Comparison of ENCODE assay signal across 26 cellular contexts in genomic region chr15:24627443-24627842, GRCh38. TPM values are rescaled to one million over a fixed set of nuclear protein-coding genes. Genes with fewer than 3 reads are reported as not detected.
"Had no signal": no experiment of that assay in that cellular context is flagged by ENCODE, and none has a peak within 500 bp of the region (broad histone marks: within the 10 kb centered on the region; RNA-seq: fewer than 3 reads in every experiment).

No MANE protein-coding gene starts in this region.

- H3K4me3 ChIP-seq: stomach, suprapubic skin, testis, thoracic aorta, thyroid gland, tibial artery, tibial nerve, transverse colon, upper lobe of left lung, upper lobe of right lung, uterus had no signal

- H3K9me3 ChIP-seq: testis, thyroid gland, tibial artery, uterus had no signal

- H3K4me1 ChIP-seq: stomach, suprapubic skin, testis, thyroid gland, tibial artery, tibial nerve, transverse colon, upper lobe of left lung, upper lobe of right lung, uterus had no signal

- ATAC-seq: stimulated activated effector memory CD8-positive, alpha-beta T cell treated with anti-CD3 and anti-CD28 coated beads, Interleukin-12 subunit alpha, Interleukin-12 subunit beta, amount 100 ng/mL, for 72 hours; stimulated activated memory B cell treated with anti-CD40 and anti-IgM and Interleukin-4, amounts not matched to agents 10 μg/mL and 1 μg/mL and 100 μg/mL, for 72 hours; stimulated activated naive B cell treated with anti-CD40 and anti-IgM and Interleukin-4, amounts not matched to agents 10 μg/mL and 1 μg/mL and 100 μg/mL, for 72 hours; stimulated activated naive CD8-positive, alpha-beta T cell treated with anti-CD3 and anti-CD28 coated beads, Interleukin-15, amount 100 ng/mL, for 72 hours; stimulated activated naive CD8-positive, alpha-beta T cell treated with anti-CD3 and anti-CD28 coated beads, Interleukin-15, Interleukin-2, amounts not matched to agents 100 U/mL and 50 U/mL, for 24 hours; upper lobe of right lung had no signal

- H3K27ac ChIP-seq: stomach, suprapubic skin, testis, thoracic aorta, thyroid gland, tibial artery, tibial nerve, transverse colon, upper lobe of left lung, upper lobe of right lung, uterus had no signal

- DNase-seq: stimulated activated CD4-positive, alpha-beta T cell treated with anti-CD3 and anti-CD28 coated beads, Interleukin-2, amount 100 ng/mL, for 48 hours; stimulated activated CD4-positive, alpha-beta T cell treated with anti-CD3 and anti-CD28 coated beads, Interleukin-4, amount 100 ng/mL, for 1 hour; stimulated activated CD4-positive, alpha-beta T cell treated with anti-CD3 and anti-CD28 coated beads, Interleukin-4, amount 100 ng/mL, for 24 hours; stimulated activated CD4-positive, alpha-beta T cell treated with anti-CD3 and anti-CD28 coated beads, Interleukin-4, amount 100 ng/mL, for 4 hours; stimulated activated CD8-positive, alpha-beta memory T cell treated with anti-CD3 and anti-CD28 coated beads, Interleukin-4, amount 100 ng/mL, for 48 hours; stimulated activated naive B cell treated with anti-CD40 and anti-IgM and Interleukin-4, amounts not matched to agents 10 μg/mL and 1 μg/mL and 100 μg/mL, for 72 hours; stimulated activated naive CD4-positive, alpha-beta T cell; stimulated activated naive CD4-positive, alpha-beta T cell treated with Interleukin-2 at 50 U/mL for 16 hours; stimulated activated naive CD8-positive, alpha-beta T cell treated with anti-CD3 and anti-CD28 coated beads, Interleukin-15, amount 100 ng/mL, for 72 hours; stimulated activated naive CD8-positive, alpha-beta T cell treated with anti-CD3 and anti-CD28 coated beads, Interleukin-15, Interleukin-2, amounts not matched to agents 100 U/mL and 50 U/mL, for 24 hours; stomach; substantia nigra; testis; thyroid gland; tibial artery; transverse colon; trophoblast cell; upper lobe of left lung; upper lobe of right lung; uterus had no signal

- H3K36me3 ChIP-seq: stomach, suprapubic skin, thoracic aorta, thyroid gland, tibial artery, tibial nerve, transverse colon, upper lobe of left lung, upper lobe of right lung, uterus had no signal

- H3K27me3 ChIP-seq: stomach, suprapubic skin, testis, thyroid gland, tibial artery, tibial nerve, transverse colon, upper lobe of left lung, upper lobe of right lung, uterus had no signal

RNA-seq across cellular contexts. Expression of gene NPAP1, which starts 48.1 kb away (rescaled TPM):
- total RNA-seq: subcutaneous adipose tissue, suprapubic skin, thoracic aorta, tibial nerve had no signal
